Comparison of ENCODE assay signal across 15 cellular contexts in genomic region chr12:28063355-28063885, GRCh38.
DNase-seq lines count a peak whose midpoint lies in the region; ATAC-seq and TF ChIP-seq lines count a peak whose summit lies in the region.
"Had no signal": no experiment of that assay in that cellular context is flagged by ENCODE, and none has a peak within 500 bp of the region (broad histone marks: within the 10 kb centered on the region; RNA-seq: fewer than 3 reads in every experiment).

No MANE protein-coding gene starts in this region.

- no peaks in the 10 kb centered on the region for H3K36me3 ChIP-seq in BE2C

- no peaks in the 10 kb centered on the region for H3K27me3 ChIP-seq in BE2C

- no peak for ATAC-seq in natural killer cell treated with Interleukin-12 subunit alpha and Interleukin-12 subunit beta and Interleukin-15 and Interleukin-18, amount 100 ng/mL, for 72 hours
- ATAC-seq: A549; CD8-positive, alpha-beta T cell had no signal

- H3K9me3 Mint-ChIP-seq in natural killer cell treated with Interleukin-12 subunit alpha and Interleukin-12 subunit beta and Interleukin-15 and Interleukin-18, amount 100 ng/mL, for 72 hours = peaks cover 2% of the 10 kb centered on the region
- H3K9me3 Mint-ChIP-seq: CD8-positive, alpha-beta T cell had no signal

- TF ChIP-seq CTCF in BE2C (IDR thresholded peaks at IDR 0.05; ENCODE audit: low read depth, low read length) = no peak

- peaks cover 0 to 7% of the 10 kb centered on the region in 2 donors for H3K27me3 Mint-ChIP-seq in natural killer cell treated with Interleukin-12 subunit alpha and Interleukin-12 subunit beta and Interleukin-15 and Interleukin-18, amount 100 ng/mL, for 72 hours

- DNase-seq in amniotic epithelial cell (ENCODE audit: low read depth) = peak; percentile 25
- peak; percentile 19 for DNase-seq in dermis blood vessel endothelial cell
- peak; percentile 2 for DNase-seq in left kidney (ENCODE audit: low read depth, low spot score)
- DNase-seq in NCI-H1105 (lab: John Stamatoyannopoulos, UW) = no peak
- no peak for DNase-seq in BE2C
- no peak for DNase-seq in natural killer cell treated with Interleukin-12 subunit alpha and Interleukin-12 subunit beta and Interleukin-15 and Interleukin-18, amount 100 ng/mL, for 72 hours (ENCODE audit: low spot score)
- DNase-seq in NCI-H1694 (lab: John Stamatoyannopoulos, UW) = no peak
- DNase-seq: CD8-positive, alpha-beta T cell; COR-L47; DMS153; DMS79 treated with DMSO at 0.1 percent for 48 hours; EL; GM23248 had no signal

- no peak overlapping the region for H3K4me3 Mint-ChIP-seq in natural killer cell treated with Interleukin-12 subunit alpha and Interleukin-12 subunit beta and Interleukin-15 and Interleukin-18, amount 100 ng/mL, for 72 hours
- H3K4me3 Mint-ChIP-seq: CD14-positive monocyte; CD8-positive, alpha-beta T cell had no signal

- H3K4me3 ChIP-seq in BE2C (ENCODE audit: low read depth, low read length) = no peak overlapping the region
- H3K4me3 ChIP-seq: A549, GM23248 had no signal

- no peaks in the 10 kb centered on the region for H3K4me1 Mint-ChIP-seq in natural killer cell treated with Interleukin-12 subunit alpha and Interleukin-12 subunit beta and Interleukin-15 and Interleukin-18, amount 100 ng/mL, for 72 hours (ENCODE audit: low read depth in 2 of 2)
- H3K4me1 Mint-ChIP-seq: CD14-positive monocyte had no signal

- no peaks in the 10 kb centered on the region for H3K36me3 Mint-ChIP-seq in natural killer cell treated with Interleukin-12 subunit alpha and Interleukin-12 subunit beta and Interleukin-15 and Interleukin-18, amount 100 ng/mL, for 72 hours
- H3K36me3 Mint-ChIP-seq: CD14-positive monocyte; CD8-positive, alpha-beta T cell had no signal

- H3K27ac Mint-ChIP-seq in natural killer cell treated with Interleukin-12 subunit alpha and Interleukin-12 subunit beta and Interleukin-15 and Interleukin-18, amount 100 ng/mL, for 72 hours = no peak overlapping the region
- H3K27ac Mint-ChIP-seq: CD14-positive monocyte; CD8-positive, alpha-beta T cell had no signal

- H3K4me1 ChIP-seq in BE2C = no peaks in the 10 kb centered on the region
- H3K4me1 ChIP-seq: A549 had no signal

- no peaks in the 10 kb centered on the region for H3K9me3 ChIP-seq in BE2C
- H3K9me3 ChIP-seq: A549 had no signal

Comparison
In these comparisons a context has a peak if more than half of its experiments do, and no peak if none do; other contexts are left out.
1. DNase-seq: peak in amniotic epithelial cell (single experiment), dermis blood vessel endothelial cell (single experiment) and left kidney (single experiment); none in NCI-H1105 (single experiment), BE2C (single experiment), natural killer cell treated with Interleukin-12 subunit alpha and Interleukin-12 subunit beta and Interleukin-15 and Interleukin-18, amount 100 ng/mL, for 72 hours (single experiment) and NCI-H1694 (single experiment).